9 cellular contexts compared by ENCODE assay signal in the genomic region with DNA sequence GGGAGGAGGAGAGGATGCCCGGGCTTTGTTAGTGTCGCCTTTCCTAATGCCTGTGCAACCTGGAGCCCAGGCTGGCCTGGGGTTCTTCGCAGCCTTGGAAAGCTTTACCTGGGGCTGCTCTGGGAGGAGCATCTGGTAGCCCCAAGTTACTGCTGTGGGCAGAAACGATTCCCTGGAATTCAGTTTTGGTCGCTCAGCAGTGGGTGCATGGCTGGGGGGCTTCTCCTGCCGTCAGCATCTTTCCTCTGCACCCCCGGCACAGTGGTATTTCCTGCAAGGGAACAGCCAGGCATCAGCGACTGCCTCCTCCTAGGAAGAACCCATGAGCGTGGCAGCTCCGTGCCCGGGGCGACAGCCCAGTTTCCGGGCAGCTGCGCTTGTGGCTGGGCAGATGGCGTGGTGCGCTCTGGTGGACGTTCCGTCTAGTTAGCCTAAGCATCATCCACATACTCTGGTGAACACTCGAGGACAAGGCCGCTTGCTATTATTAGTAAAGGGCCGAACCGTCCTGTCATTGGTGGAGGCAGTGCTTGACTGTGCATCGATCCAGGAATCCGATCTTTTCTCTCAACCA.
DNase-seq lines count a peak whose midpoint lies in the region; ATAC-seq, FAIRE-seq and TF ChIP-seq lines count a peak whose summit lies in the region.
"Had no signal": no experiment of that assay in that cellular context is flagged by ENCODE, and none has a peak within 500 bp of the region (broad histone marks: within the 10 kb centered on the region; RNA-seq: fewer than 3 reads in every experiment).

No MANE protein-coding gene starts in this region.

- intact Hi-C loops in posterior vena cava (cut with DNase I): no loop called here

- peak; percentile 51 for DNase-seq in DMS79 treated with DMSO at 0.1 percent for 48 hours (lab: John Stamatoyannopoulos, UW)
- peak; percentile 49 to 79 for DNase-seq in SHP77 (lab: John Stamatoyannopoulos, UW)
- peak; percentile 15 to 56 for DNase-seq in cardiac muscle cell (ENCODE audit: low read depth in 1 of 2, low spot score in 1 of 2)
- DNase-seq in posterior vena cava (ENCODE audit: low spot score): peak; percentile 54
- DNase-seq in DMS114 treated with DMSO at 0.1 percent for 48 hours (lab: John Stamatoyannopoulos, UW; ENCODE audit: unreplicated experiment): no peak
- DNase-seq in H54 (ENCODE audit: insufficient read length, low spot score): no peak

- no peak for TF ChIP-seq POLR2A in H54 (IDR thresholded peaks at IDR 0.05; ENCODE audit: low read depth, low read length)

- peaks cover 23% of the 10 kb centered on the region for H3K4me1 ChIP-seq in cardiac muscle cell (ENCODE audit: low read depth)

- ATAC-seq in HG02852 (IDR thresholded peaks at IDR 0.05; ENCODE audit: unreplicated experiment) (no peak), GM18519 (IDR thresholded peaks at IDR 0.05; ENCODE audit: low FRiP score, unreplicated experiment) (no peak)

- no peak overlapping the region for H3K27ac ChIP-seq in cardiac muscle cell

- TF ChIP-seq CTCF in cardiac muscle cell (IDR thresholded peaks at IDR 0.05; ENCODE audit: low read depth, low read length): no peak

- no peaks in the 10 kb centered on the region for H3K36me3 ChIP-seq in cardiac muscle cell

- no peaks in the 10 kb centered on the region for H3K27me3 ChIP-seq in cardiac muscle cell

- no peaks in the 10 kb centered on the region for H3K9me3 ChIP-seq in cardiac muscle cell (ENCODE audit: low read depth)

- H3K4me3 ChIP-seq in cardiac muscle cell: peak overlapping the region; percentile 39

- no peak for FAIRE-seq in H54 (lab: Jason Lieb, UNC)
- FAIRE-seq: TTC549 had no signal

Comparison
In these comparisons a context has a peak if more than half of its experiments do, and no peak if none do; other contexts are left out.
1. DNase-seq: peak in DMS79 treated with DMSO at 0.1 percent for 48 hours (single experiment), SHP77 (2 of 2), cardiac muscle cell (2 of 2) and posterior vena cava (single experiment); none in DMS114 treated with DMSO at 0.1 percent for 48 hours (single experiment) and H54 (single experiment).